In genomic region chr15:78265752-78266224, GRCh38 we compare ENCODE assay signal across 10 cellular contexts. TPM values are rescaled to one million over a fixed set of nuclear protein-coding genes. Genes with fewer than 3 reads are reported as not detected.
DNase-seq lines count a peak whose midpoint lies in the region; ATAC-seq and TF ChIP-seq lines count a peak whose summit lies in the region.
"Had no signal": no experiment of that assay in that cellular context is flagged by ENCODE, and none has a peak within 500 bp of the region (broad histone marks: within the 10 kb centered on the region; RNA-seq: fewer than 3 reads in every experiment).

No MANE protein-coding gene starts in this region.

- peak overlapping the region; percentile 79 for H3K4me3 Mint-ChIP-seq in activated CD8-positive, alpha-beta memory T cell treated with anti-CD3 and anti-CD28 coated beads, Interleukin-2, amount 10 ng/mL, durations not matched to agents 7 days and 5 days

- H4K20me1 ChIP-seq in hepatocyte (ENCODE audit: insufficient read depth, poor library complexity, severe bottlenecking), result no peaks in the 10 kb centered on the region

- H3K27me3 ChIP-seq in brain microvascular endothelial cell (replicated peaks), result no peaks in the 10 kb centered on the region
- H3K27me3 ChIP-seq in hepatocyte, result no peaks in the 10 kb centered on the region

- peaks cover 20% of the 10 kb centered on the region for H3K4me1 Mint-ChIP-seq in activated CD8-positive, alpha-beta memory T cell treated with anti-CD3 and anti-CD28 coated beads, Interleukin-2, amount 10 ng/mL, durations not matched to agents 7 days and 5 days

- no peak overlapping the region for H2AFZ ChIP-seq in hepatocyte

- H3K9me2 ChIP-seq in hepatocyte (replicated peaks; ENCODE audit: insufficient read depth), result no peaks in the 10 kb centered on the region

- H3K27ac ChIP-seq in brain microvascular endothelial cell (no peak overlapping the region), hepatocyte (no peak overlapping the region), urinary bladder (ENCODE audit: low read depth) (peak overlapping the region; percentile 58)

- peaks cover 3% of the 10 kb centered on the region for H3K36me3 Mint-ChIP-seq in activated CD8-positive, alpha-beta memory T cell treated with anti-CD3 and anti-CD28 coated beads, Interleukin-2, amount 10 ng/mL, durations not matched to agents 7 days and 5 days

- ATAC-seq in activated CD8-positive, alpha-beta memory T cell treated with anti-CD3 and anti-CD28 coated beads, Interleukin-2, amount 10 ng/mL, durations not matched to agents 7 days and 5 days, result no peak
- ATAC-seq in HG02938 (IDR thresholded peaks at IDR 0.05; ENCODE audit: unreplicated experiment), result no peak

- H3K9me3 ChIP-seq in hepatocyte (ENCODE audit: low read depth), result no peaks in the 10 kb centered on the region

- no peaks in the 10 kb centered on the region for H3K79me2 ChIP-seq in hepatocyte

- in situ Hi-C loops in brain microvascular endothelial cell (cut with HindIII; ENCODE audit: low pct_ligation_motif_present, low sequenced_read_pairs), result no loop called here

- no peak for DNase-seq in activated CD8-positive, alpha-beta memory T cell treated with anti-CD3 and anti-CD28 coated beads, Interleukin-2, amount 10 ng/mL, durations not matched to agents 7 days and 5 days
- no peak for DNase-seq in activated CD8-positive, alpha-beta memory T cell treated with anti-CD3 and anti-CD28 coated beads, Interleukin-2, amount 50 U/mL, for 48 hours
- DNase-seq in brain microvascular endothelial cell, result peak; percentile 65
- peak; percentile 16 for DNase-seq in hepatocyte (ENCODE audit: low spot score)
- DNase-seq in retina, result no peak
- DNase-seq in NCI-H524 (lab: John Stamatoyannopoulos, UW), result no peak
- DNase-seq: NCI-H1092 treated with DMSO at 0.1 percent for 48 hours had no signal

- no peaks in the 10 kb centered on the region for H3K27me3 Mint-ChIP-seq in activated CD8-positive, alpha-beta memory T cell treated with anti-CD3 and anti-CD28 coated beads, Interleukin-2, amount 10 ng/mL, durations not matched to agents 7 days and 5 days

- H3K4me1 ChIP-seq in hepatocyte (ENCODE audit: insufficient read depth) (no peaks in the 10 kb centered on the region), urinary bladder (ENCODE audit: insufficient read depth) (peaks cover 6% of the 10 kb centered on the region)

- CTCF ChIA-PET in activated CD8-positive, alpha-beta memory T cell treated with anti-CD3 and anti-CD28 coated beads, Interleukin-2, amount 10 ng/mL, durations not matched to agents 7 days and 5 days (lab: Charles Lee), result interaction anchor here (0.8 to 4.3 kb wide), 12 partner anchors 8 to 172 kb away, joined by 3 to 25 read pairs (median 4); partner anchors contain the start of genes IDH3A, IREB2 and SKIC8

- 81% methylated on average over 9 of the region's 9 CpGs for WGBS in hepatocyte (ENCODE audit: low lambda C conversion rate, missing lambda C conversion rate)
- WGBS in urinary bladder, result 60% methylated on average over 9 of the region's 9 CpGs

- TF ChIP-seq CTCF in brain microvascular endothelial cell (IDR thresholded peaks at IDR 0.05; ENCODE audit: low read depth, low read length, missing control alignments) (no peak), hepatocyte (IDR thresholded peaks at IDR 0.05; ENCODE audit: poor library complexity) (no peak)

- no peak overlapping the region for H3K27ac Mint-ChIP-seq in activated CD8-positive, alpha-beta memory T cell treated with anti-CD3 and anti-CD28 coated beads, Interleukin-2, amount 10 ng/mL, durations not matched to agents 7 days and 5 days

- H3K36me3 ChIP-seq in brain microvascular endothelial cell (replicated peaks), result no peaks in the 10 kb centered on the region
- no peaks in the 10 kb centered on the region for H3K36me3 ChIP-seq in hepatocyte (replicated peaks; ENCODE audit: insufficient read depth, low read depth)
- no peaks in the 10 kb centered on the region for H3K36me3 ChIP-seq in urinary bladder (ENCODE audit: insufficient read depth)

- no peak overlapping the region for H3K4me3 ChIP-seq in brain microvascular endothelial cell (ENCODE audit: low read depth, low read length)
- H3K4me3 ChIP-seq in hepatocyte, result no peak overlapping the region
- H3K4me3 ChIP-seq in urinary bladder (ENCODE audit: low read depth, low read length), result peak overlapping the region; percentile 64

- H3K4me2 ChIP-seq in hepatocyte, result no peak overlapping the region

- H3K9me3 Mint-ChIP-seq in activated CD8-positive, alpha-beta memory T cell treated with anti-CD3 and anti-CD28 coated beads, Interleukin-2, amount 10 ng/mL, durations not matched to agents 7 days and 5 days (ENCODE audit: low read depth), result no peaks in the 10 kb centered on the region

RNA-seq across cellular contexts. Expression of gene DNAJA4, which starts 1.4 kb away (rescaled TPM):
- 10 to 100 TPM; 34.0 to 35.8 TPM for total RNA-seq in activated CD8-positive, alpha-beta memory T cell treated with anti-CD3 and anti-CD28 coated beads, Interleukin-2, amount 10 ng/mL, durations not matched to agents 7 days and 5 days
- 3.2 and 3.6 TPM in 2 replicates for total RNA-seq in hepatocyte
- polyA plus RNA-seq in hepatocyte, result 2.8 and 4.0 TPM in 2 replicates
- 23.4 TPM for total RNA-seq in urinary bladder
- polyA plus RNA-seq in urinary bladder, result 18.5 TPM

RNA-seq across cellular contexts. Expression of gene ACSBG1, which starts 31.4 kb away (rescaled TPM):
- under 1 TPM in 1 of 2 experiments, not detected in 1; 0.28 TPM for total RNA-seq in activated CD8-positive, alpha-beta memory T cell treated with anti-CD3 and anti-CD28 coated beads, Interleukin-2, amount 10 ng/mL, durations not matched to agents 7 days and 5 days
- total RNA-seq in hepatocyte (0.08 and 0.93 TPM in 2 replicates), urinary bladder (1.1 TPM)
- polyA plus RNA-seq in hepatocyte (0.10 and 0.47 TPM in 2 replicates), urinary bladder (0.25 TPM)
- total RNA-seq: activated CD8-positive, alpha-beta memory T cell treated with anti-CD3 and anti-CD28 coated beads for 36 hours had no signal

RNA-seq across cellular contexts. Expression of gene SKIC8, which starts 33.6 kb away (rescaled TPM):
- 10 to 100 TPM; 40.5 to 48.1 TPM for total RNA-seq in activated CD8-positive, alpha-beta memory T cell treated with anti-CD3 and anti-CD28 coated beads, Interleukin-2, amount 10 ng/mL, durations not matched to agents 7 days and 5 days
- total RNA-seq in hepatocyte (60.6 and 69.5 TPM in 2 replicates), urinary bladder (66.2 TPM)
- polyA plus RNA-seq in hepatocyte (64.9 and 70.2 TPM in 2 replicates), urinary bladder (47.4 TPM)

Comparison
In these comparisons a context has a peak if more than half of its experiments do, and no peak if none do; other contexts are left out.
1. DNase-seq: peak in brain microvascular endothelial cell (single experiment) and hepatocyte (single experiment); none in activated CD8-positive, alpha-beta memory T cell treated with anti-CD3 and anti-CD28 coated beads, Interleukin-2, amount 10 ng/mL, durations not matched to agents 7 days and 5 days (single experiment), activated CD8-positive, alpha-beta memory T cell treated with anti-CD3 and anti-CD28 coated beads, Interleukin-2, amount 50 U/mL, for 48 hours (single experiment), retina (single experiment) and NCI-H524 (0 of 2).